Comparison of ENCODE assay signal across 30 cellular contexts in genomic region chr4:91590242-91590641, GRCh38.
"Had no signal": no experiment of that assay in that cellular context is flagged by ENCODE, and none has a peak within 500 bp of the region (broad histone marks: within the 10 kb centered on the region; RNA-seq: fewer than 3 reads in every experiment).

No MANE protein-coding gene starts in this region.

- H3K4me3 ChIP-seq: heart right ventricle, left lung, lung, mucosa of descending colon, ovary, prostate gland, skin epidermis, spleen, suprapubic skin, thoracic aorta, tibial artery, upper lobe of right lung had no signal

- H3K36me3 ChIP-seq: heart right ventricle, left lung, ovary, prostate gland, spleen, suprapubic skin, thoracic aorta, tibial artery, upper lobe of right lung had no signal

- ATAC-seq: left colon; left lung; mucosa of descending colon; naive thymus-derived CD4-positive, alpha-beta T cell; right cardiac atrium; sciatic nerve; stimulated activated effector memory CD8-positive, alpha-beta T cell treated with anti-CD3 and anti-CD28 coated beads, Interleukin-12 subunit alpha, Interleukin-12 subunit beta, amount 100 ng/mL, for 72 hours; upper lobe of right lung had no signal

- FAIRE-seq: keratinocyte, urothelium cell line had no signal

- H3K36me3 Mint-ChIP-seq: naive thymus-derived CD4-positive, alpha-beta T cell; stimulated activated effector memory CD8-positive, alpha-beta T cell treated with anti-CD3 and anti-CD28 coated beads, Interleukin-12 subunit alpha, Interleukin-12 subunit beta, amount 100 ng/mL, for 72 hours had no signal

- H3K4me1 Mint-ChIP-seq: naive thymus-derived CD4-positive, alpha-beta T cell; nephron; neural crest cell; stimulated activated effector memory CD8-positive, alpha-beta T cell treated with anti-CD3 and anti-CD28 coated beads, Interleukin-12 subunit alpha, Interleukin-12 subunit beta, amount 100 ng/mL, for 72 hours had no signal

- H3K4me3 Mint-ChIP-seq: naive thymus-derived CD4-positive, alpha-beta T cell; nephron; neural crest cell; stimulated activated effector memory CD8-positive, alpha-beta T cell treated with anti-CD3 and anti-CD28 coated beads, Interleukin-12 subunit alpha, Interleukin-12 subunit beta, amount 100 ng/mL, for 72 hours; stimulated activated naive CD8-positive, alpha-beta T cell treated with anti-CD3 and anti-CD28 coated beads, Interleukin-15, Interleukin-2, amounts not matched to agents 100 ng/mL and 50 ng/mL, for 24 hours had no signal

- H3K9me3 Mint-ChIP-seq: nephron, neural crest cell had no signal

- H3K27ac ChIP-seq: heart right ventricle, left lung, ovary, prostate gland, skin epidermis, spleen, suprapubic skin, thoracic aorta, tibial artery, upper lobe of right lung had no signal

- H3K9me3 ChIP-seq: heart right ventricle, left lung, mucosa of descending colon, ovary, prostate gland, suprapubic skin, thoracic aorta, tibial artery, upper lobe of right lung had no signal

- H3K27ac Mint-ChIP-seq: naive thymus-derived CD4-positive, alpha-beta T cell; nephron; stimulated activated effector memory CD8-positive, alpha-beta T cell treated with anti-CD3 and anti-CD28 coated beads, Interleukin-12 subunit alpha, Interleukin-12 subunit beta, amount 100 ng/mL, for 72 hours; stimulated activated naive CD8-positive, alpha-beta T cell treated with anti-CD3 and anti-CD28 coated beads, Interleukin-15, Interleukin-2, amounts not matched to agents 100 ng/mL and 50 ng/mL, for 24 hours had no signal

- H3K27me3 ChIP-seq: heart right ventricle, left lung, ovary, spleen, suprapubic skin, tibial artery, upper lobe of right lung had no signal

- H3K27me3 Mint-ChIP-seq: naive thymus-derived CD4-positive, alpha-beta T cell; stimulated activated naive CD8-positive, alpha-beta T cell treated with anti-CD3 and anti-CD28 coated beads, Interleukin-15, Interleukin-2, amounts not matched to agents 100 ng/mL and 50 ng/mL, for 24 hours had no signal

- H3K4me1 ChIP-seq: heart right ventricle, left lung, prostate gland, spleen, suprapubic skin, tibial artery, upper lobe of right lung had no signal

- DNase-seq: heart right ventricle; hippocampal formation; kidney glomerular epithelial cell; left colon; left lung; mesendoderm; midbrain; mucosa of descending colon; naive thymus-derived CD4-positive, alpha-beta T cell; ovary; retina; right cardiac atrium; spleen; stimulated activated CD4-positive, alpha-beta T cell treated with anti-CD3 and anti-CD28 coated beads, Interleukin-4, amount 100 ng/mL, for 24 hours; stimulated activated naive CD4-positive, alpha-beta T cell; tibial artery; trophoblast cell; upper lobe of right lung had no signal
